8 cellular contexts compared by ENCODE assay signal in genomic region chr6:85449818-85450577, GRCh38. TPM values are rescaled to one million over a fixed set of nuclear protein-coding genes. Genes with fewer than 3 reads are reported as not detected.
A peak's percentile ranks its signal among the peaks of the same experiment; 100 is the strongest.
DNase-seq lines count a peak whose midpoint lies in the region; ATAC-seq and TF ChIP-seq lines count a peak whose summit lies in the region.

Gene NT5E (plus strand): TSS chr6:85450083. CDS start chr6:85450140, 57 bp downstream.

- TF ChIP-seq CTCF in GM12875 (IDR thresholded peaks at IDR 0.05; ENCODE audit: borderline replicate concordance, insufficient read depth, low read depth, low read length), result no peak

- peak within 1 kb of the TSS; percentile 66 for H3K4me3 ChIP-seq in GM12875 (ENCODE audit: low read depth, low read length)

- ATAC-seq in GM21786 (IDR thresholded peaks at IDR 0.05; ENCODE audit: unreplicated experiment), result peak; percentile 76

- TF ChIP-seq POLR2A in erythroblast (IDR thresholded peaks at IDR 0.05; ENCODE audit: low read length), result no peak

- H3K27ac ChIP-seq in temporal lobe (ENCODE audit: low read depth, low read length), result peak within 1 kb of the TSS; percentile 27

- peak; percentile 26 to 45 for DNase-seq in Kasumi-1 (lab: John Stamatoyannopoulos, UW)
- DNase-seq in activated CD8-positive, alpha-beta memory T cell treated with anti-CD3 and anti-CD28 coated beads, Interleukin-2, amount 50 U/mL, for 48 hours, result peak; percentile 80
- peak; percentile 21 to 39 for DNase-seq in erythroblast (lab: John Stamatoyannopoulos, UW)
- DNase-seq in mucosa of gallbladder (ENCODE audit: low spot score), result peak; percentile 57
- no peak for DNase-seq in NCI-H774 (lab: John Stamatoyannopoulos, UW)

RNA-seq across cellular contexts. Expression of gene NT5E, which starts in this region (rescaled TPM):
- total RNA-seq in mucosa of gallbladder (64.9 TPM), temporal lobe (6.9 TPM)
